ENCODE assay signal across 18 cellular contexts in the genomic region with DNA sequence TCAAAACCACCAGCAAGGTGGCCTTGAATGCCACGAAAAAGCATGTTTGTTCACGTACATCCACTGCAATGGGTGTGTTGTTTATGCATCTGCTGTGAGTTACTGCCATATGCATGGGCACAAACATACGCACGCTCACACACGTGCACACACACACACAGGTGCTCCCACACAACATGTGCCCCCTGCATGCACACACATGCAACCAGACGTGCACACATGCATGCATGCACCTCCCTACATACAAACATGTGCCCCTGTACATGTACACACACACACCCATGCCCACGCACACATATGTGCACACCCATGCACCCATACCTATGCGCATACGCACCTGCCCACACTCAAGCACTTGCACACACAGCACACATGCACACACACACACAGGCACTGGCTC. TPM values are rescaled to one million over a fixed set of nuclear protein-coding genes. Genes with fewer than 3 reads are reported as not detected.
DNase-seq lines count a peak whose midpoint lies in the region; ATAC-seq, FAIRE-seq and TF ChIP-seq lines count a peak whose summit lies in the region.
"Had no signal": no experiment of that assay in that cellular context is flagged by ENCODE, and none has a peak within 500 bp of the region (broad histone marks: within the 10 kb centered on the region; RNA-seq: fewer than 3 reads in every experiment).

No MANE protein-coding gene starts in this region.

- no peak for ATAC-seq in CD4-positive, CD25-positive, alpha-beta regulatory T cell (ENCODE audit: low read depth in 2 of 2)
- peak; percentile 17 for ATAC-seq in stimulated activated memory B cell treated with anti-CD40 and anti-IgM and Interleukin-4, amounts not matched to agents 10 μg/mL and 1 μg/mL and 100 μg/mL, for 72 hours
- ATAC-seq: A549, GM12878, HCT116 had no signal

- CTCF ChIA-PET in CD4-positive, alpha-beta memory T cell (lab: Charles Lee; ENCODE audit: partially characterized antibody) = interaction anchor here (0.5 to 2.5 kb wide), 8 partner anchors 10 to 206 kb away, joined by 3 to 32 read pairs (median 4); no protein-coding TSS in a partner anchor
- CTCF ChIA-PET in endothelial cell of umbilical vein (lab: Charles Lee) = interaction anchor here (1.0 to 1.8 kb wide), 3 partner anchors 15 to 111 kb away, joined by 3 to 9 read pairs (median 8); no protein-coding TSS in a partner anchor

- H3K4me3 Mint-ChIP-seq in CD4-positive, CD25-positive, alpha-beta regulatory T cell = no peak overlapping the region
- peak overlapping the region in 3 of 8 donors; percentile 58 to 63 (median 61) for H3K4me3 Mint-ChIP-seq in CD4-positive, alpha-beta memory T cell
- no peak overlapping the region for H3K4me3 Mint-ChIP-seq in stimulated activated memory B cell treated with anti-CD40 and anti-IgM and Interleukin-4, amounts not matched to agents 10 μg/mL and 1 μg/mL and 100 μg/mL, for 72 hours
- H3K4me3 Mint-ChIP-seq: CD14-positive monocyte had no signal

- H3K27ac ChIP-seq in CD4-positive, CD25-positive, alpha-beta regulatory T cell (ENCODE audit: insufficient read depth, low read length, poor library complexity, severe bottlenecking) = no peak overlapping the region
- no peak overlapping the region for H3K27ac ChIP-seq in CD4-positive, alpha-beta memory T cell (ENCODE audit: low read depth, low read length)
- no peak overlapping the region for H3K27ac ChIP-seq in endothelial cell of umbilical vein (ENCODE audit: insufficient read depth, low read depth, low read length)
- H3K27ac ChIP-seq: A549, GM23248 had no signal

- DNase-seq in CD4-positive, CD25-positive, alpha-beta regulatory T cell = no peak
- no peak for DNase-seq in CD4-positive, alpha-beta memory T cell
- DNase-seq in endothelial cell of umbilical vein (ENCODE audit: low read depth, low spot score) = no peak
- DNase-seq in NCI-H1694 (lab: John Stamatoyannopoulos, UW) = no peak
- DNase-seq in KBM-7 = no peak
- no peak for DNase-seq in 8988T
- DNase-seq: Calu3, DMS79, GM23248 had no signal

- no peaks in the 10 kb centered on the region for H3K79me2 ChIP-seq in endothelial cell of umbilical vein (ENCODE audit: control insufficient read depth, insufficient read depth, low read length)

- FAIRE-seq in endothelial cell of umbilical vein (lab: Jason Lieb, UNC) = no peak
- FAIRE-seq: A549, GM12878, H54, HTR-8/SVneo had no signal

- H3K9me3 Mint-ChIP-seq in CD4-positive, CD25-positive, alpha-beta regulatory T cell = peaks cover 0 to 2% (median 0%) of the 10 kb centered on the region in 7 donors
- H3K9me3 Mint-ChIP-seq in CD4-positive, alpha-beta memory T cell = no peaks in the 10 kb centered on the region
- no peaks in the 10 kb centered on the region for H3K9me3 Mint-ChIP-seq in stimulated activated memory B cell treated with anti-CD40 and anti-IgM and Interleukin-4, amounts not matched to agents 10 μg/mL and 1 μg/mL and 100 μg/mL, for 72 hours

- H3K4me3 ChIP-seq in CD4-positive, CD25-positive, alpha-beta regulatory T cell (ENCODE audit: low read depth, low read length) = no peak overlapping the region
- no peak overlapping the region for H3K4me3 ChIP-seq in CD4-positive, alpha-beta memory T cell (ENCODE audit: low read length in 2 of 2)
- H3K4me3 ChIP-seq in endothelial cell of umbilical vein (replicated peaks in 1 of 3; ENCODE audit: insufficient read depth in 1 of 3, low read depth in 1 of 3, low read length in 3 of 3) = no peak overlapping the region
- H3K4me3 ChIP-seq: A549, GM12878, GM23248 had no signal

- peaks cover 7% of the 10 kb centered on the region for H3K4me1 ChIP-seq in CD4-positive, CD25-positive, alpha-beta regulatory T cell (ENCODE audit: control insufficient read depth, insufficient read depth, low read length, poor library complexity, severe bottlenecking)
- H3K4me1 ChIP-seq in CD4-positive, alpha-beta memory T cell (ENCODE audit: insufficient read depth, low read length) = peaks cover 24% of the 10 kb centered on the region
- no peaks in the 10 kb centered on the region for H3K4me1 ChIP-seq in endothelial cell of umbilical vein (ENCODE audit: control insufficient read depth, extremely low read depth, insufficient read depth, low read length)
- H3K4me1 ChIP-seq: A549 had no signal

- TF ChIP-seq POLR2A in endothelial cell of umbilical vein (IDR thresholded peaks at IDR 0.05; ENCODE audit: low read depth, low read length) = no peak

- peak overlapping the region in 2 of 3 donors; percentile 31 to 67 for H3K27ac Mint-ChIP-seq in CD4-positive, CD25-positive, alpha-beta regulatory T cell
- peak overlapping the region; percentile 11 to 87 (median 74) for H3K27ac Mint-ChIP-seq in CD4-positive, alpha-beta memory T cell
- no peak overlapping the region for H3K27ac Mint-ChIP-seq in stimulated activated memory B cell treated with anti-CD40 and anti-IgM and Interleukin-4, amounts not matched to agents 10 μg/mL and 1 μg/mL and 100 μg/mL, for 72 hours
- H3K27ac Mint-ChIP-seq: CD14-positive monocyte had no signal

- intact Hi-C loops in CD4-positive, alpha-beta memory T cell (cut with micrococcal nuclease) = loop anchor here (2.0 to 5.0 kb wide), 3 partner anchors 33 to 113 kb away; no protein-coding TSS in a partner anchor
- intact Hi-C loops in endothelial cell of umbilical vein (cut with micrococcal nuclease) = no loop called here

- no peak overlapping the region for H3K4me2 ChIP-seq in endothelial cell of umbilical vein (ENCODE audit: insufficient read depth, low read length)
- H3K4me2 ChIP-seq: A549 had no signal

- no peaks in the 10 kb centered on the region for H3K9me1 ChIP-seq in endothelial cell of umbilical vein (replicated peaks; ENCODE audit: control insufficient read depth, extremely low read depth, insufficient read depth, low read length)

- H3K36me3 Mint-ChIP-seq in CD4-positive, CD25-positive, alpha-beta regulatory T cell = no peaks in the 10 kb centered on the region
- H3K36me3 Mint-ChIP-seq in CD4-positive, alpha-beta memory T cell = no peaks in the 10 kb centered on the region
- H3K36me3 Mint-ChIP-seq in stimulated activated memory B cell treated with anti-CD40 and anti-IgM and Interleukin-4, amounts not matched to agents 10 μg/mL and 1 μg/mL and 100 μg/mL, for 72 hours = no peaks in the 10 kb centered on the region
- H3K36me3 Mint-ChIP-seq: CD14-positive monocyte had no signal

- H2AFZ ChIP-seq in endothelial cell of umbilical vein (ENCODE audit: low read depth, low read length) = no peak overlapping the region
- H2AFZ ChIP-seq: GM23248 had no signal

- no peak for TF ChIP-seq CTCF in endothelial cell of umbilical vein (IDR thresholded peaks at IDR 0.05; ENCODE audit: extremely low read depth in 1 of 2, insufficient read depth in 1 of 2, low read depth in 1 of 2, low read length in 2 of 2)

- no peaks in the 10 kb centered on the region for H3K27me3 ChIP-seq in CD4-positive, CD25-positive, alpha-beta regulatory T cell (ENCODE audit: control insufficient read depth, insufficient read depth, low read length)
- no peaks in the 10 kb centered on the region for H3K27me3 ChIP-seq in CD4-positive, alpha-beta memory T cell (ENCODE audit: insufficient read depth, low read length)
- no peaks in the 10 kb centered on the region for H3K27me3 ChIP-seq in endothelial cell of umbilical vein (ENCODE audit: control insufficient read depth in 2 of 2, insufficient read depth in 2 of 2, low read length in 2 of 2)

- POLR2A ChIA-PET in CD4-positive, alpha-beta memory T cell (lab: Charles Lee; ENCODE audit: partially characterized antibody) = interaction anchor here (1.0 to 1.4 kb wide), 5 partner anchors 9 to 192 kb away, joined by 3 to 13 read pairs (median 5); no protein-coding TSS in a partner anchor
- POLR2A ChIA-PET in endothelial cell of umbilical vein (lab: Charles Lee) = no interaction called here

- no peak overlapping the region for H3K9ac ChIP-seq in endothelial cell of umbilical vein (replicated peaks; ENCODE audit: extremely low read depth, insufficient read depth, low read length)
- H3K9ac ChIP-seq: GM23248 had no signal

- no peaks in the 10 kb centered on the region for H3K9me3 ChIP-seq in CD4-positive, CD25-positive, alpha-beta regulatory T cell (ENCODE audit: control insufficient read depth in 2 of 2, low read length in 2 of 2)
- no peaks in the 10 kb centered on the region for H3K9me3 ChIP-seq in CD4-positive, alpha-beta memory T cell (ENCODE audit: control insufficient read depth in 1 of 2, low read length in 2 of 2)
- no peaks in the 10 kb centered on the region for H3K9me3 ChIP-seq in endothelial cell of umbilical vein (replicated peaks; ENCODE audit: control insufficient read depth, insufficient read depth, low read length)
- H3K9me3 ChIP-seq: A549 had no signal

- no TSS peak for BruUV-seq in endothelial cell of umbilical vein (replicated peaks; lab: Mats Ljungman, UMichigan)

- H3K36me3 ChIP-seq in CD4-positive, CD25-positive, alpha-beta regulatory T cell (ENCODE audit: control insufficient read depth, insufficient read depth, low read length) = no peaks in the 10 kb centered on the region
- no peaks in the 10 kb centered on the region for H3K36me3 ChIP-seq in CD4-positive, alpha-beta memory T cell (ENCODE audit: insufficient read depth, low read length)
- H3K36me3 ChIP-seq in endothelial cell of umbilical vein (ENCODE audit: control insufficient read depth in 2 of 2, extremely low read depth in 1 of 2, insufficient read depth in 2 of 2, low read length in 2 of 2) = no peaks in the 10 kb centered on the region

- no peaks in the 10 kb centered on the region for H4K20me1 ChIP-seq in endothelial cell of umbilical vein (replicated peaks; ENCODE audit: control insufficient read depth, extremely low read depth, insufficient read depth, low read length)

- dilution Hi-C loops in endothelial cell of umbilical vein (cut with MboI; ENCODE audit: extremely low pct_ligation_motif_present, low sequenced_read_pairs) = no loop called here

- H3K27me3 Mint-ChIP-seq in CD4-positive, CD25-positive, alpha-beta regulatory T cell = no peaks in the 10 kb centered on the region
- no peaks in the 10 kb centered on the region for H3K27me3 Mint-ChIP-seq in CD4-positive, alpha-beta memory T cell
- H3K27me3 Mint-ChIP-seq in stimulated activated memory B cell treated with anti-CD40 and anti-IgM and Interleukin-4, amounts not matched to agents 10 μg/mL and 1 μg/mL and 100 μg/mL, for 72 hours = peaks cover 48% of the 10 kb centered on the region

- H3K4me1 Mint-ChIP-seq in CD4-positive, CD25-positive, alpha-beta regulatory T cell = peaks cover 5 to 13% (median 7%) of the 10 kb centered on the region in 4 donors
- H3K4me1 Mint-ChIP-seq in CD4-positive, alpha-beta memory T cell = peaks cover 19 to 42% (median 27%) of the 10 kb centered on the region in 4 donors
- no peaks in the 10 kb centered on the region for H3K4me1 Mint-ChIP-seq in stimulated activated memory B cell treated with anti-CD40 and anti-IgM and Interleukin-4, amounts not matched to agents 10 μg/mL and 1 μg/mL and 100 μg/mL, for 72 hours
- H3K4me1 Mint-ChIP-seq: CD14-positive monocyte had no signal

- in situ Hi-C loops in KBM-7 (cut with MboI; ENCODE audit: low pct_unique_long_range_greater_than_20kb, low sequenced_read_pairs) = no loop called here

RNA-seq across cellular contexts. Expression of gene DMBT1, which starts 10.1 kb away (rescaled TPM):
- not detected for total RNA-seq in CD4-positive, CD25-positive, alpha-beta regulatory T cell
- polyA plus RNA-seq in CD4-positive, CD25-positive, alpha-beta regulatory T cell = not detected
- not detected for total RNA-seq in CD4-positive, alpha-beta memory T cell
- not detected for polyA plus RNA-seq in CD4-positive, alpha-beta memory T cell
- total RNA-seq in endothelial cell of umbilical vein = not detected in 2 replicates
- 0.01 TPM in 1 of 2 replicates, not detected in the other for polyA plus RNA-seq in endothelial cell of umbilical vein
- 0.01 TPM in 1 of 2 replicates, not detected in the other for polyA plus RNA-seq in endothelial cell of umbilical vein (2011; cell fraction: cytosol; rRNA removed)
- 0.03 TPM in 1 of 2 replicates, not detected in the other for polyA plus RNA-seq in endothelial cell of umbilical vein (2011; cell fraction: nucleus; rRNA removed)
- polyA plus RNA-seq in endothelial cell of umbilical vein (2012) = not detected in 2 replicates
- 0.08 TPM in 1 of 2 replicates, not detected in the other for polyA minus RNA-seq in endothelial cell of umbilical vein
- 1.6 TPM for polyA minus RNA-seq in endothelial cell of umbilical vein (2011; cell fraction: cytosol; rRNA and poly(A)+ RNA removed)
- not detected in 2 replicates for polyA minus RNA-seq in endothelial cell of umbilical vein (2011; cell fraction: nucleus; rRNA and poly(A)+ RNA removed)
- total RNA-seq: G401, GM23248 had no signal
- polyA plus RNA-seq: AG04450, CD14-positive monocyte, GM23248 had no signal
